Comparison of ENCODE assay signal across 1 cellular context in genomic region chr5:76402251-76402879, GRCh38.
TF ChIP-seq lines count a peak whose summit lies in the region.

No MANE protein-coding gene starts in this region.

TF ChIP-seq in K562, 482 proteins besides CTCF, POLR2A, EP300 and RAD21 (continued from another document):
- no peak for TF ChIP-seq ZBED1 (IDR thresholded peaks at IDR 0.05)
